In genomic region chr13:41960700-41961697, GRCh38 we compare ENCODE assay signal across 8 cellular contexts. TPM values are rescaled to one million over a fixed set of nuclear protein-coding genes. Genes with fewer than 3 reads are reported as not detected.
DNase-seq lines count a peak whose midpoint lies in the region; ATAC-seq, FAIRE-seq and TF ChIP-seq lines count a peak whose summit lies in the region.

TSS of gene VWA8 (minus strand) at chr13:41961109. CDS start at chr13:41961015, 94 bp downstream.

- TF ChIP-seq CTCF in GM20000 (IDR thresholded peaks at IDR 0.05; ENCODE audit: extremely low read depth, missing control alignments) = no peak
- TF ChIP-seq CTCF in esophagus squamous epithelium (IDR thresholded peaks at IDR 0.05) = no peak

- TF ChIP-seq POLR2A in esophagus squamous epithelium (IDR thresholded peaks at IDR 0.05) = peak in 1 of 4 donors; percentile 20

- peaks cover 46% of the 10 kb centered on the region for H3K4me1 Mint-ChIP-seq in activated T-cell treated with anti-CD3 and anti-CD28 coated beads, Interleukin-2, amount 50 U/mL, for 4 hours (ENCODE audit: low read depth)

- peaks cover 0 to 52% (median 9%) of the 10 kb centered on the region in 3 donors for H3K4me1 ChIP-seq in esophagus squamous epithelium
- H3K4me1 ChIP-seq in muscle layer of duodenum (ENCODE audit: control insufficient read depth in 1 of 2, insufficient read depth in 2 of 2, low read length in 2 of 2) = peaks cover 0 to 8% of the 10 kb centered on the region in 2 donors

- peak; percentile 69 for DNase-seq in Caki2 (ENCODE audit: low read depth)
- DNase-seq in GM20000 (ENCODE audit: low spot score) = peak; percentile 90
- peak; percentile 54 for DNase-seq in HTR-8/SVneo (ENCODE audit: insufficient read length, low spot score)
- DNase-seq in activated T-cell treated with anti-CD3 and anti-CD28 coated beads, Interleukin-2, amount 50 U/mL, for 4 hours = peak; percentile 79
- DNase-seq in esophagus squamous epithelium (lab: John Stamatoyannopoulos, UW) = no peak
- DNase-seq in stimulated activated CD8-positive, alpha-beta memory T cell treated with anti-CD3 and anti-CD28 coated beads, Interleukin-7, amount 100 ng/mL, for 4 hours (ENCODE audit: low read depth in 2 of 2) = peak; percentile 64 to 78

- peak within 1 kb of the TSS; percentile 95 for H3K4me3 Mint-ChIP-seq in activated T-cell treated with anti-CD3 and anti-CD28 coated beads, Interleukin-2, amount 50 U/mL, for 4 hours

- FAIRE-seq in HTR-8/SVneo (lab: Jason Lieb, UNC) = no peak

- H3K36me3 ChIP-seq in esophagus squamous epithelium (no peaks in the 10 kb centered on the region), muscle layer of duodenum (ENCODE audit: control insufficient read depth in 1 of 2, insufficient read depth in 2 of 2, low read length in 2 of 2) (no peaks in the 10 kb centered on the region)

- ATAC-seq in activated T-cell treated with anti-CD3 and anti-CD28 coated beads, Interleukin-2, amount 50 U/mL, for 4 hours = peak; percentile 92 to 96

- H3K9me3 ChIP-seq in esophagus squamous epithelium = no peaks in the 10 kb centered on the region
- H3K9me3 ChIP-seq in muscle layer of duodenum (ENCODE audit: control insufficient read depth in 1 of 2, low read length in 2 of 2) = no peaks in the 10 kb centered on the region

- H3K4me3 ChIP-seq in esophagus squamous epithelium (peak within 1 kb of the TSS; percentile 73 to 91 (median 82)), muscle layer of duodenum (ENCODE audit: low read depth in 1 of 2, low read length in 2 of 2) (peak within 1 kb of the TSS; percentile 86 to 95)

- H3K27me3 ChIP-seq in esophagus squamous epithelium = no peaks in the 10 kb centered on the region
- no peaks in the 10 kb centered on the region for H3K27me3 ChIP-seq in muscle layer of duodenum (ENCODE audit: low read depth, low read length)

- intact Hi-C loops in esophagus squamous epithelium (cut with DNase I) = loop anchor here (10.0 kb wide), 1 partner anchor 84 kb away; the partner anchor contains the start of gene DGKH

- H3K27ac ChIP-seq in esophagus squamous epithelium (peak within 1 kb of the TSS; percentile 86 to 91 (median 90)), muscle layer of duodenum (ENCODE audit: low read length) (peak within 1 kb of the TSS; percentile 74)

- WGBS in esophagus squamous epithelium, 2 donors = 5 to 8% methylated on average over 11 to 19 of the region's 84 CpGs

- in situ Hi-C loops in Caki2 (cut with HindIII; ENCODE audit: low pct_unique_long_range_greater_than_20kb, low sequenced_read_pairs) = no loop called here

- no peaks in the 10 kb centered on the region for H3K27me3 Mint-ChIP-seq in activated T-cell treated with anti-CD3 and anti-CD28 coated beads, Interleukin-2, amount 50 U/mL, for 4 hours (ENCODE audit: low read depth)

- H3K9me3 Mint-ChIP-seq in activated T-cell treated with anti-CD3 and anti-CD28 coated beads, Interleukin-2, amount 50 U/mL, for 4 hours = no peaks in the 10 kb centered on the region

- peaks cover 5% of the 10 kb centered on the region for H3K36me3 Mint-ChIP-seq in activated T-cell treated with anti-CD3 and anti-CD28 coated beads, Interleukin-2, amount 50 U/mL, for 4 hours (ENCODE audit: insufficient read depth)

TF ChIP-seq in PFSK-1, 5 proteins besides CTCF, POLR2A, EP300 and RAD21:
- peak; percentile 70; the same call in 1 of the 2 replicates for TF ChIP-seq TAF1 (IDR thresholded peaks at IDR 0.05; ENCODE audit: borderline replicate concordance, insufficient read depth, low read length)
- TF ChIP-seq FOXP2 (optimal IDR thresholded peaks at IDR 0.05; ENCODE audit: borderline replicate concordance, extremely low read depth, extremely low read length, insufficient read depth) = peak; percentile 38
- no peak for TF ChIP-seq SIN3A (IDR thresholded peaks at IDR 0.05; ENCODE audit: borderline replicate concordance, insufficient read depth, low read length)
- TF ChIP-seq REST (IDR thresholded peaks at IDR 0.05; ENCODE audit: insufficient read depth in 1 of 2, low read depth in 2 of 2, low read length in 2 of 2) = no peak
- peak; percentile 73; the same call in 1 of the 2 replicates for TF ChIP-seq POLR2AphosphoS5 (IDR thresholded peaks at IDR 0.05; ENCODE audit: low read depth, low read length)
TF ChIP-seq in PFSK-1: peak in this region for 3.

RNA-seq across cellular contexts. Expression of gene VWA8, which starts in this region (rescaled TPM):
- 8.8 and 9.9 TPM in 2 replicates for total RNA-seq in Caki2 (2014; rRNA removed; shearing (Covaris generic); ENCODE audit: low replicate concordance)
- polyA plus RNA-seq in PFSK-1 (2012; ENCODE audit: insufficient read length, low read depth) = 5.1 TPM
- 10 to 100 TPM; 22.2 to 31.9 (median 26.4) TPM for total RNA-seq in activated T-cell treated with anti-CD3 and anti-CD28 coated beads, Interleukin-2, amount 50 U/mL, for 4 hours
- 10 to 100 TPM; 10.5 to 23.7 (median 17.3) TPM for total RNA-seq in esophagus squamous epithelium
